Comparison of ENCODE assay signal across 14 cellular contexts in the genomic region with DNA sequence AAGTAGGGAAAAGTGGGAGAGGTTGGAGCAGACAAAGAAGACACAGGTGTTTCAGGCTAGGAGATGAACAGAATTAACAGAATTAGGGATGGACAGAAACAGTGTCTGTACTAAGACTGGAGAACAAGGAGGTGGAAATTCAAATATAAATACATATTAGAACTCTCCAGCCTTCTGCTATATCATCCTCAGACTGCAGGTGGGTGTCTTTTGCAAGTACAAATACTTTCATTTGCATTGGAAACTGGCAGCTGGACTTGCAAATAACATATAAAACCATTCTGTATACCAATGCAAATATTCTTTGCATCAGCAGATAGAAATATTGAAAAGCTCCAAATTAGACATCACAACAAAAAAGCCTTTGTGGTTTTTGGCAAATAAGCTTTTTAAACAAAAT.
DNase-seq lines count a peak whose midpoint lies in the region; ATAC-seq and TF ChIP-seq lines count a peak whose summit lies in the region.
"Had no signal": no experiment of that assay in that cellular context is flagged by ENCODE, and none has a peak within 500 bp of the region (broad histone marks: within the 10 kb centered on the region; RNA-seq: fewer than 3 reads in every experiment).

No MANE protein-coding gene starts in this region.

- POLR2A ChIA-PET in HCT116 (lab: Charles Lee), result no interaction called here

- no peak overlapping the region for H3K9ac ChIP-seq in HCT116 (ENCODE audit: low read length)

- H3K36me3 ChIP-seq in HCT116 (ENCODE audit: control insufficient read depth in 1 of 2, insufficient read depth in 2 of 2, low read length in 2 of 2), result no peaks in the 10 kb centered on the region
- H3K36me3 ChIP-seq in hepatocyte (replicated peaks; ENCODE audit: insufficient read depth, low read depth), result no peaks in the 10 kb centered on the region
- H3K36me3 ChIP-seq: right atrium auricular region had no signal

- H3K9me2 ChIP-seq in HCT116 (ENCODE audit: insufficient read depth) (no peaks in the 10 kb centered on the region), hepatocyte (replicated peaks; ENCODE audit: insufficient read depth) (no peaks in the 10 kb centered on the region)

- H3K4me3 ChIP-seq in HCT116 (replicated peaks in 1 of 2; ENCODE audit: low read depth in 1 of 2, low read length in 2 of 2) (no peak overlapping the region), hepatocyte (no peak overlapping the region)
- H3K4me3 ChIP-seq: right atrium auricular region had no signal

- H4K20me1 ChIP-seq in HCT116 (ENCODE audit: insufficient read depth) (no peaks in the 10 kb centered on the region), hepatocyte (ENCODE audit: insufficient read depth, poor library complexity, severe bottlenecking) (no peaks in the 10 kb centered on the region)

- DNase-seq in HCT116 (ENCODE audit: low read depth, low spot score) (no peak), NCI-H526 (lab: John Stamatoyannopoulos, UW) (peak; percentile 89 to 93), hepatocyte (ENCODE audit: low spot score) (no peak), NCI-H1694 (lab: John Stamatoyannopoulos, UW) (no peak), GM19240 (ENCODE audit: insufficient read length, low spot score) (no peak), pons (ENCODE audit: low spot score) (no peak)
- DNase-seq: activated CD4-positive, CD25-positive, alpha-beta regulatory T cell; activated naive CD4-positive, alpha-beta T cell; DMS79; effector CD4-positive, alpha-beta T cell had no signal

- no TSS peak for BruUV-seq in HCT116 (replicated peaks; lab: Mats Ljungman, UMichigan)

- RAD21 ChIA-PET in HCT116 (lab: Charles Lee; ENCODE audit: low non-redundant PET in 1 of 2, low total read pairs in 2 of 2, uncharacterized antibody in 2 of 2, unreplicated experiment in 2 of 2), result no interaction called here

- H3K4me1 ChIP-seq in HCT116 (ENCODE audit: control insufficient read depth in 1 of 2, insufficient read depth in 2 of 2, low read length in 2 of 2), result peaks cover 0 to 17% of the 10 kb centered on the region in 2 experiments; a peak in 2 of 4 replicates
- H3K4me1 ChIP-seq in hepatocyte (ENCODE audit: insufficient read depth), result no peaks in the 10 kb centered on the region

- H3K79me2 ChIP-seq in HCT116 (ENCODE audit: insufficient read depth, low read length) (no peaks in the 10 kb centered on the region), hepatocyte (no peaks in the 10 kb centered on the region)

- intact Hi-C loops in HCT116 (cut with micrococcal nuclease), result no loop called here

- H2AFZ ChIP-seq in HCT116 (ENCODE audit: low read depth, low read length, poor library complexity, severe bottlenecking) (no peak overlapping the region), hepatocyte (no peak overlapping the region)

- H3K27ac ChIP-seq in HCT116 (ENCODE audit: low read depth, low read length), result no peak overlapping the region
- no peak overlapping the region for H3K27ac ChIP-seq in hepatocyte
- H3K27ac ChIP-seq: right atrium auricular region had no signal

- ATAC-seq in GM18520 (IDR thresholded peaks at IDR 0.05; ENCODE audit: unreplicated experiment), result peak; percentile 50
- ATAC-seq in HCT116, result no peak
- no peak for ATAC-seq in GM21619 (IDR thresholded peaks at IDR 0.05; ENCODE audit: unreplicated experiment)
- ATAC-seq: stimulated activated effector memory CD8-positive, alpha-beta T cell treated with anti-CD3 and anti-CD28 coated beads, Interleukin-12 subunit alpha, Interleukin-12 subunit beta, amount 100 ng/mL, for 72 hours had no signal

- no peak for TF ChIP-seq POLR2A in HCT116 (IDR thresholded peaks at IDR 0.05; ENCODE audit: borderline replicate concordance, extremely low read depth, insufficient read depth, insufficient read length)

- H3K27me3 ChIP-seq in HCT116 (ENCODE audit: insufficient read depth, low read length) (no peaks in the 10 kb centered on the region), hepatocyte (no peaks in the 10 kb centered on the region)
- H3K27me3 ChIP-seq: right atrium auricular region had no signal

- TF ChIP-seq CTCF in HCT116 (IDR thresholded peaks at IDR 0.05 in 2 of 3, conservative IDR thresholded peaks at IDR 0.05 in 1 of 3; ENCODE audit: borderline replicate concordance in 1 of 3, insufficient read depth in 1 of 3, low read depth in 2 of 3, low read length in 2 of 3) (0 out of 6 replicates have a peak, but pooled peaks of 1 of the 3 experiments have one; percentile 9), hepatocyte (IDR thresholded peaks at IDR 0.05; ENCODE audit: poor library complexity) (peak; percentile 22)

- CTCF ChIA-PET in HCT116 (lab: Charles Lee), result no interaction called here

- H3K9me3 ChIP-seq in HCT116 (ENCODE audit: control insufficient read depth in 1 of 2, insufficient read depth in 1 of 2, low read depth in 1 of 2, low read length in 2 of 2) (no peaks in the 10 kb centered on the region), hepatocyte (ENCODE audit: low read depth) (no peaks in the 10 kb centered on the region)
- H3K9me3 ChIP-seq: right atrium auricular region had no signal

- no peak overlapping the region for H3K4me2 ChIP-seq in HCT116 (ENCODE audit: low read length)
- no peak overlapping the region for H3K4me2 ChIP-seq in hepatocyte

- TF ChIP-seq RAD21 in HCT116 (IDR thresholded peaks at IDR 0.05; ENCODE audit: low read depth), result peak; percentile 31; the same call in 1 of the 2 replicates

TF ChIP-seq in HCT116, 20 proteins besides CTCF, POLR2A, EP300 and RAD21:
- TF ChIP-seq EGR1 (IDR thresholded peaks at IDR 0.05; ENCODE audit: low read depth) (no peak), CEBPB (IDR thresholded peaks at IDR 0.05; ENCODE audit: low read depth) (no peak), REST (IDR thresholded peaks at IDR 0.05; ENCODE audit: low read depth) (no peak), EZH2phosphoT487 (IDR thresholded peaks at IDR 0.05; ENCODE audit: borderline replicate concordance) (no peak), POLR2AphosphoS5 (IDR thresholded peaks at IDR 0.05; ENCODE audit: low read depth, low read length) (no peak), SIN3A (IDR thresholded peaks at IDR 0.05; ENCODE audit: low read depth) (no peak), CBX3 (IDR thresholded peaks at IDR 0.05; ENCODE audit: low read depth) (no peak), ZNF274 (IDR thresholded peaks at IDR 0.05; ENCODE audit: low read depth, low read length) (no peak)

Comparison
In these comparisons a context has a peak if more than half of its experiments do, and no peak if none do; other contexts are left out.
1. DNase-seq: peak in NCI-H526 (2 of 2); none in HCT116 (single experiment), hepatocyte (single experiment), NCI-H1694 (single experiment), GM19240 (single experiment) and pons (single experiment).